Comparison of ENCODE assay signal across 24 cellular contexts in genomic region chr7:4361774-4362173, GRCh38.
A peak's percentile ranks its signal among the peaks of the same experiment; 100 is the strongest.
DNase-seq lines count a peak whose midpoint lies in the region; ATAC-seq, FAIRE-seq and TF ChIP-seq lines count a peak whose summit lies in the region.
"Had no signal": no experiment of that assay in that cellular context is flagged by ENCODE, and none has a peak within 500 bp of the region (broad histone marks: within the 10 kb centered on the region; RNA-seq: fewer than 3 reads in every experiment).

No MANE protein-coding gene starts in this region.

- no peaks in the 10 kb centered on the region for H3K9me2 ChIP-seq in HCT116 (ENCODE audit: insufficient read depth)

- no peak for FAIRE-seq in HepG2 (lab: Jason Lieb, UNC)
- FAIRE-seq: GM12878 had no signal

- H3K9me3 ChIP-seq in HepG2 (ENCODE audit: low read length) (no peaks in the 10 kb centered on the region), right lobe of liver (no peaks in the 10 kb centered on the region), HCT116 (ENCODE audit: control insufficient read depth in 1 of 2, insufficient read depth in 1 of 2, low read depth in 1 of 2, low read length in 2 of 2) (no peaks in the 10 kb centered on the region), WERI-Rb-1 (ENCODE audit: severe bottlenecking) (peaks cover 6% of the 10 kb centered on the region)
- H3K9me3 ChIP-seq: SJSA1 had no signal

- no peaks in the 10 kb centered on the region for H4K20me1 ChIP-seq in HepG2 (ENCODE audit: insufficient read depth, low read length)
- H4K20me1 ChIP-seq in HCT116 (ENCODE audit: insufficient read depth): no peaks in the 10 kb centered on the region

- BruUV-seq in HepG2 (replicated peaks; lab: Mats Ljungman, UMichigan) (no TSS peak), HCT116 (replicated peaks; lab: Mats Ljungman, UMichigan) (no TSS peak)

- intact Hi-C loops in HepG2 (cut with micrococcal nuclease; ENCODE audit: unreplicated experiment) (no loop called here), right lobe of liver (cut with DNase I) (no loop called here), HCT116 (cut with micrococcal nuclease) (no loop called here)

- H3K27me3 ChIP-seq in HepG2 (ENCODE audit: control insufficient read depth in 1 of 2, insufficient read depth in 2 of 2, low read length in 2 of 2) (peaks cover 0 to 1% of the 10 kb centered on the region in 2 experiments; a peak in 1 of 5 replicates), right lobe of liver (no peaks in the 10 kb centered on the region), HCT116 (ENCODE audit: insufficient read depth, low read length) (no peaks in the 10 kb centered on the region), WERI-Rb-1 (ENCODE audit: insufficient read depth, low read depth, severe bottlenecking) (no peaks in the 10 kb centered on the region)
- H3K27me3 ChIP-seq: SJSA1 had no signal

- H3K36me3 ChIP-seq in HepG2 (replicated peaks in 1 of 2; ENCODE audit: control insufficient read depth in 1 of 2, insufficient read depth in 2 of 2, low read length in 2 of 2) (no peaks in the 10 kb centered on the region), right lobe of liver (no peaks in the 10 kb centered on the region), HCT116 (ENCODE audit: control insufficient read depth in 1 of 2, insufficient read depth in 2 of 2, low read length in 2 of 2) (no peaks in the 10 kb centered on the region), WERI-Rb-1 (no peaks in the 10 kb centered on the region)
- H3K36me3 ChIP-seq: SJSA1 had no signal

- POLR2A ChIA-PET in HepG2 (lab: Yijun Ruan, JAX): no interaction called here
- POLR2A ChIA-PET in HCT116 (lab: Charles Lee): no interaction called here

- no peaks in the 10 kb centered on the region for H3K4me1 ChIP-seq in HepG2 (ENCODE audit: insufficient read depth, low read length)
- H3K4me1 ChIP-seq in right lobe of liver: no peaks in the 10 kb centered on the region
- H3K4me1 ChIP-seq in HCT116 (ENCODE audit: control insufficient read depth in 1 of 2, insufficient read depth in 2 of 2, low read length in 2 of 2): no peaks in the 10 kb centered on the region
- H3K4me1 ChIP-seq: SJSA1 had no signal

- H3K79me2 ChIP-seq in HepG2 (ENCODE audit: insufficient read depth, low read length) (no peaks in the 10 kb centered on the region), HCT116 (ENCODE audit: insufficient read depth, low read length) (no peaks in the 10 kb centered on the region)

- in situ Hi-C loops in HepG2 (cut with HindIII; ENCODE audit: extremely low pct_ligation_motif_present, low pct_unique_long_range_greater_than_20kb): no loop called here

- H3K27ac ChIP-seq in HepG2 (ENCODE audit: extremely low read length, insufficient read depth, low read length) (no peak overlapping the region), right lobe of liver (no peak overlapping the region), HCT116 (ENCODE audit: low read depth, low read length) (no peak overlapping the region), WERI-Rb-1 (no peak overlapping the region)
- H3K27ac ChIP-seq: KMS-11, SJSA1 had no signal

- TF ChIP-seq POLR2A in HepG2 (IDR thresholded peaks at IDR 0.05; ENCODE audit: insufficient read depth in 1 of 2, low read depth in 2 of 2, low read length in 2 of 2): no peak
- no peak for TF ChIP-seq POLR2A in right lobe of liver (IDR thresholded peaks at IDR 0.05)
- no peak for TF ChIP-seq POLR2A in HCT116 (IDR thresholded peaks at IDR 0.05; ENCODE audit: borderline replicate concordance, extremely low read depth, insufficient read depth, insufficient read length)

- H3K4me3 ChIP-seq in HepG2 (replicated peaks in 1 of 3; ENCODE audit: insufficient read depth in 1 of 3, low read depth in 2 of 3, low read length in 3 of 3) (no peak overlapping the region), right lobe of liver (no peak overlapping the region), HCT116 (replicated peaks in 1 of 2; ENCODE audit: low read depth in 1 of 2, low read length in 2 of 2) (no peak overlapping the region), WERI-Rb-1 (ENCODE audit: low read depth, low read length) (no peak overlapping the region)
- H3K4me3 ChIP-seq: GM12878, SJSA1 had no signal

- H3K4me1 Mint-ChIP-seq in immature natural killer cell: no peaks in the 10 kb centered on the region
- H3K4me1 Mint-ChIP-seq: CD4-positive, alpha-beta memory T cell; IgD-negative memory B cell; T-cell had no signal

- WGBS in HepG2 (ENCODE audit: low lambda C conversion rate): 19% methylated on average over 4 of the region's 5 CpGs
- WGBS in right lobe of liver (ENCODE audit: insufficient coverage, low coverage, low lambda C conversion rate, missing lambda C conversion rate): 43% methylated on average over 1 of the region's 5 CpGs

- RAD21 ChIA-PET in HCT116 (lab: Charles Lee; ENCODE audit: low non-redundant PET in 1 of 2, low total read pairs in 2 of 2, uncharacterized antibody in 2 of 2, unreplicated experiment in 2 of 2): no interaction called here

- TF ChIP-seq EP300 in HepG2 (IDR thresholded peaks at IDR 0.05; ENCODE audit: low read depth in 2 of 2, low read length in 2 of 2) (no peak), HepG2 (CRISPR knock-in tag; IDR thresholded peaks at IDR 0.05; ENCODE audit: borderline replicate concordance) (no peak)

- H3K4me3 Mint-ChIP-seq in immature natural killer cell: no peak overlapping the region
- H3K4me3 Mint-ChIP-seq: CD4-positive, alpha-beta memory T cell; IgD-negative memory B cell; T-cell had no signal

- no peak overlapping the region for H3K27ac Mint-ChIP-seq in immature natural killer cell
- H3K27ac Mint-ChIP-seq: IgD-negative memory B cell, T-cell had no signal

- H3K27me3 Mint-ChIP-seq in immature natural killer cell (ENCODE audit: low read depth in 3 of 3): peaks cover 0 to 12% (median 5%) of the 10 kb centered on the region in 3 donors

- peaks cover 0 to 4% (median 0%) of the 10 kb centered on the region in 3 donors for H3K36me3 Mint-ChIP-seq in immature natural killer cell
- H3K36me3 Mint-ChIP-seq: CD4-positive, alpha-beta memory T cell; T-cell had no signal

- DNase-seq in HepG2 (ENCODE audit: low spot score) (peak; percentile 7), right lobe of liver (no peak), HCT116 (ENCODE audit: low read depth, low spot score) (no peak), WERI-Rb-1 (no peak), DMS153 (lab: John Stamatoyannopoulos, UW) (no peak), NCI-H1092 treated with DMSO at 0.1 percent for 48 hours (lab: John Stamatoyannopoulos, UW) (no peak), immature natural killer cell (no peak)
- DNase-seq: C1 segment of cervical spinal cord; CD4-positive, alpha-beta memory T cell; COR-L47; GDM1; GOT3; MM.1S; NCI-H1048; NCI-H1417 treated with DMSO at 0.1 percent for 48 hours; NCI-H187 treated with DMSO at 0.1 percent for 48 hours; NCI-H2107; NCI-H524; NCI-H774; T-cell had no signal

- no peak overlapping the region for H3K4me2 ChIP-seq in HepG2 (ENCODE audit: low read depth, low read length)
- H3K4me2 ChIP-seq in HCT116 (ENCODE audit: low read length): no peak overlapping the region
- H3K4me2 ChIP-seq: KMS-11 had no signal

- peak; percentile 87 for ATAC-seq in HepG2
- no peak for ATAC-seq in right lobe of liver
- ATAC-seq in HCT116: peak; percentile 54
- ATAC-seq: GM12878, T-cell had no signal

- TF ChIP-seq RAD21 in HepG2 (CRISPR knock-in tag; IDR thresholded peaks at IDR 0.05) (no peak), HCT116 (IDR thresholded peaks at IDR 0.05; ENCODE audit: low read depth) (no peak)

- TF ChIP-seq CTCF in HepG2 (CRISPR knock-in tag; IDR thresholded peaks at IDR 0.05) (0 out of 2 replicates have a peak, but pooled peaks have one; percentile 5), right lobe of liver (IDR thresholded peaks at IDR 0.05) (no peak), HCT116 (IDR thresholded peaks at IDR 0.05 in 2 of 3, conservative IDR thresholded peaks at IDR 0.05 in 1 of 3; ENCODE audit: borderline replicate concordance in 1 of 3, insufficient read depth in 1 of 3, low read depth in 2 of 3, low read length in 2 of 3) (peak in 1 of 3 experiments; percentile 23; a peak in 1 of 6 replicates), WERI-Rb-1 (IDR thresholded peaks at IDR 0.05; ENCODE audit: low read depth, low read length) (0 out of 2 replicates have a peak, but pooled peaks have one; percentile 18)

- no peak overlapping the region for H2AFZ ChIP-seq in HepG2 (ENCODE audit: low read length)
- H2AFZ ChIP-seq in HCT116 (ENCODE audit: low read depth, low read length, poor library complexity, severe bottlenecking): no peak overlapping the region

- no peak overlapping the region for H3K9ac ChIP-seq in HepG2 (ENCODE audit: insufficient read depth, low read depth, low read length)
- no peak overlapping the region for H3K9ac ChIP-seq in HCT116 (ENCODE audit: low read length)
- H3K9ac ChIP-seq: KMS-11 had no signal

- CTCF ChIA-PET in HepG2 (lab: Yijun Ruan, JAX; ENCODE audit: low intra/inter-chr PET ratio, low total read pairs): no interaction called here
- CTCF ChIA-PET in HCT116 (lab: Charles Lee): no interaction called here

- peaks cover 0 to 2% (median 0%) of the 10 kb centered on the region in 6 donors for H3K9me3 Mint-ChIP-seq in immature natural killer cell

TF ChIP-seq in HepG2, 621 proteins besides CTCF, POLR2A, EP300 and RAD21 (continues in another document):
- TF ChIP-seq PPARG (CRISPR knock-in tag; conservative IDR thresholded peaks at IDR 0.05): no peak
- no peak for TF ChIP-seq HBP1 (CRISPR knock-in tag; IDR thresholded peaks at IDR 0.05; ENCODE audit: low read depth)

TF ChIP-seq in HCT116, 20 proteins besides CTCF, POLR2A, EP300 and RAD21 (continues in another document):
- TF ChIP-seq JUND (IDR thresholded peaks at IDR 0.05) (no peak), ZBTB33 (IDR thresholded peaks at IDR 0.05; ENCODE audit: extremely low read depth, insufficient replicate concordance, low read length) (no peak), POLR2AphosphoS5 (IDR thresholded peaks at IDR 0.05; ENCODE audit: low read depth, low read length) (no peak), SP1 (IDR thresholded peaks at IDR 0.05; ENCODE audit: low read depth) (no peak), ZNF274 (IDR thresholded peaks at IDR 0.05; ENCODE audit: low read depth, low read length) (no peak), CEBPB (IDR thresholded peaks at IDR 0.05; ENCODE audit: low read depth) (no peak), ZFX (IDR thresholded peaks at IDR 0.05) (no peak), SRF (IDR thresholded peaks at IDR 0.05; ENCODE audit: low read depth) (no peak)

Comparison
In these comparisons a context has a peak if more than half of its experiments do, and no peak if none do; other contexts are left out.
1. ATAC-seq: peak in HepG2 (single experiment) and HCT116 (single experiment); none in right lobe of liver (0 of 4).
2. CTCF ChIP-seq: peak in HepG2 (single experiment) and WERI-Rb-1 (single experiment); none in right lobe of liver (0 of 4).